18 cellular contexts compared by ENCODE assay signal in genomic region chr12:7642287-7642686, GRCh38. TPM values are rescaled to one million over a fixed set of nuclear protein-coding genes. Genes with fewer than 3 reads are reported as not detected.
DNase-seq lines count a peak whose midpoint lies in the region; ATAC-seq, FAIRE-seq and TF ChIP-seq lines count a peak whose summit lies in the region.
"Had no signal": no experiment of that assay in that cellular context is flagged by ENCODE, and none has a peak within 500 bp of the region (broad histone marks: within the 10 kb centered on the region; RNA-seq: fewer than 3 reads in every experiment).

No MANE protein-coding gene starts in this region.

- no peaks in the 10 kb centered on the region for H3K36me3 ChIP-seq in HepG2 (replicated peaks in 1 of 2; ENCODE audit: control insufficient read depth in 1 of 2, insufficient read depth in 2 of 2, low read length in 2 of 2)
- H3K36me3 ChIP-seq in right lobe of liver = no peaks in the 10 kb centered on the region

- H3K4me3 ChIP-seq in HepG2 (replicated peaks in 1 of 3; ENCODE audit: insufficient read depth in 1 of 3, low read depth in 2 of 3, low read length in 3 of 3) (no peak overlapping the region; a peak in 1 of 6 replicates), right lobe of liver (no peak overlapping the region)

- H3K9me3 ChIP-seq in HepG2 (ENCODE audit: low read length) (no peaks in the 10 kb centered on the region), right lobe of liver (no peaks in the 10 kb centered on the region)

- in situ Hi-C loops in HepG2 (cut with HindIII; ENCODE audit: extremely low pct_ligation_motif_present, low pct_unique_long_range_greater_than_20kb) = no loop called here

- peaks cover 4 to 7% (median 4%) of the 10 kb centered on the region in 5 donors for H3K27me3 Mint-ChIP-seq in naive thymus-derived CD8-positive, alpha-beta T cell

- H3K27ac Mint-ChIP-seq in naive thymus-derived CD8-positive, alpha-beta T cell = peak overlapping the region in 7 of 10 donors; percentile 27 to 94 (median 49)

- no peaks in the 10 kb centered on the region for H3K9me3 Mint-ChIP-seq in naive thymus-derived CD8-positive, alpha-beta T cell
- H3K9me3 Mint-ChIP-seq: CD4-positive, alpha-beta memory T cell had no signal

- no peak for FAIRE-seq in HepG2 (lab: Jason Lieb, UNC)

- intact Hi-C loops in HepG2 (cut with micrococcal nuclease; ENCODE audit: unreplicated experiment) (no loop called here), right lobe of liver (cut with DNase I) (loop anchor here in 1 of 2 donors (5.0 kb wide), 1 partner anchor 270 kb away; no protein-coding TSS in a partner anchor)

- H3K27me3 ChIP-seq in HepG2 (ENCODE audit: control insufficient read depth in 1 of 2, insufficient read depth in 2 of 2, low read length in 2 of 2) (peaks cover 0 to 8% of the 10 kb centered on the region in 2 experiments; a peak in 2 of 5 replicates), right lobe of liver (no peaks in the 10 kb centered on the region)

- POLR2A ChIA-PET in HepG2 (lab: Yijun Ruan, JAX) = no interaction called here
- POLR2A ChIA-PET in naive thymus-derived CD8-positive, alpha-beta T cell (lab: Charles Lee) = no interaction called here

- TF ChIP-seq CTCF in HepG2 (CRISPR knock-in tag; IDR thresholded peaks at IDR 0.05) (no peak), right lobe of liver (IDR thresholded peaks at IDR 0.05) (no peak)

- H4K20me1 ChIP-seq in HepG2 (ENCODE audit: insufficient read depth, low read length) = no peaks in the 10 kb centered on the region

- TF ChIP-seq POLR2A in HepG2 (IDR thresholded peaks at IDR 0.05; ENCODE audit: insufficient read depth in 1 of 2, low read depth in 2 of 2, low read length in 2 of 2) (no peak), right lobe of liver (IDR thresholded peaks at IDR 0.05) (no peak)

- no peaks in the 10 kb centered on the region for H3K36me3 Mint-ChIP-seq in naive thymus-derived CD8-positive, alpha-beta T cell
- H3K36me3 Mint-ChIP-seq: CD4-positive, alpha-beta memory T cell had no signal

- no peaks in the 10 kb centered on the region for H3K79me2 ChIP-seq in HepG2 (ENCODE audit: insufficient read depth, low read length)

- peaks cover 26 to 47% (median 44%) of the 10 kb centered on the region in 4 donors for H3K4me1 Mint-ChIP-seq in naive thymus-derived CD8-positive, alpha-beta T cell

- 0% methylated on average over 1 of the region's 1 CpG for WGBS in HepG2 (ENCODE audit: low lambda C conversion rate)
- WGBS in right lobe of liver (ENCODE audit: insufficient coverage, low coverage, low lambda C conversion rate, missing lambda C conversion rate) = no CpG with 5 or more reads among the region's 1 CpG

- TF ChIP-seq EP300 in HepG2 (IDR thresholded peaks at IDR 0.05; ENCODE audit: low read depth in 2 of 2, low read length in 2 of 2) (no peak), HepG2 (CRISPR knock-in tag; IDR thresholded peaks at IDR 0.05; ENCODE audit: borderline replicate concordance) (no peak)

- ATAC-seq in HepG2 (peak; percentile 65), right lobe of liver (no peak)
- no peak for ATAC-seq in naive thymus-derived CD8-positive, alpha-beta T cell
- ATAC-seq: HCT116 had no signal

- H3K9ac ChIP-seq in HepG2 (ENCODE audit: insufficient read depth, low read depth, low read length) = no peak overlapping the region

- H3K4me2 ChIP-seq in HepG2 (ENCODE audit: low read depth, low read length) = peak overlapping the region; percentile 47

- H3K27ac ChIP-seq in HepG2 (ENCODE audit: extremely low read length, insufficient read depth, low read length) (no peak overlapping the region), right lobe of liver (no peak overlapping the region)

- BruUV-seq in HepG2 (replicated peaks; lab: Mats Ljungman, UMichigan) = no TSS peak

- peak overlapping the region; percentile 8 for H2AFZ ChIP-seq in HepG2 (ENCODE audit: low read length)

- TF ChIP-seq RAD21 in HepG2 (CRISPR knock-in tag; IDR thresholded peaks at IDR 0.05) = no peak

- peak; percentile 9 for DNase-seq in HepG2 (ENCODE audit: low spot score)
- no peak for DNase-seq in right lobe of liver
- DNase-seq in ecto neural progenitor cell (ENCODE audit: low spot score) = peak; percentile 57
- no peak for DNase-seq in naive thymus-derived CD8-positive, alpha-beta T cell
- no peak for DNase-seq in stimulated activated CD4-positive, alpha-beta T cell treated with anti-CD3 and anti-CD28 coated beads, Interleukin-12 subunit alpha, Interleukin-12 subunit beta, amount 100 ng/mL, for 4 hours
- DNase-seq in activated T-cell treated with anti-CD3 and anti-CD28 coated beads for 4 hours = no peak
- no peak for DNase-seq in activated gamma-delta T cell (lab: John Stamatoyannopoulos, UW)
- no peak for DNase-seq in SKM-1 treated with dmso at 0.1 percent for 144 hours (lab: John Stamatoyannopoulos, UW; ENCODE audit: unreplicated experiment)
- DNase-seq: 8988T, KG1, NCI-H1436 treated with DMSO at 0.1 percent for 48 hours, NCI-H2081, SIG-M5 had no signal

- no peak overlapping the region for H3K4me3 Mint-ChIP-seq in naive thymus-derived CD8-positive, alpha-beta T cell
- H3K4me3 Mint-ChIP-seq: CD4-positive, alpha-beta memory T cell had no signal

- peaks cover 26% of the 10 kb centered on the region for H3K4me1 ChIP-seq in HepG2 (ENCODE audit: insufficient read depth, low read length)
- no peaks in the 10 kb centered on the region for H3K4me1 ChIP-seq in right lobe of liver

- CTCF ChIA-PET in HepG2 (lab: Yijun Ruan, JAX; ENCODE audit: low intra/inter-chr PET ratio, low total read pairs) = interaction anchor here (2.3 kb wide), 1 partner anchor 164 kb away, joined by 9 read pairs; no protein-coding TSS in a partner anchor

TF ChIP-seq in HepG2, 621 proteins besides CTCF, POLR2A, EP300 and RAD21 (continues in another document):
- peak; percentile 41; the same call in 1 of the 2 replicates for TF ChIP-seq HNF4A (CRISPR knock-in tag; IDR thresholded peaks at IDR 0.05)

RNA-seq across cellular contexts. Expression of gene APOBEC1, which starts 23.4 kb away (rescaled TPM):
- total RNA-seq in HepG2 (2016; rRNA removed; fragmentation: Illumina TruSeq; extraction: Trizol) (not detected in 2 replicates), right lobe of liver (not detected)
- total RNA-seq in HepG2 (2016; cell fraction: cytosol; rRNA removed; fragmentation: Illumina TruSeq; extraction: Trizol; ENCODE audit: low read depth) = not detected in 2 replicates
- total RNA-seq in HepG2 (2016; cell fraction: insoluble cytoplasmic fraction; rRNA removed; fragmentation: Illumina TruSeq; extraction: Trizol) = not detected in 2 replicates
- not detected in 2 replicates for total RNA-seq in HepG2 (2016; cell fraction: membrane; rRNA removed; fragmentation: Illumina TruSeq; extraction: Trizol)
- not detected in 2 replicates for total RNA-seq in HepG2 (2016; cell fraction: nucleus; rRNA removed; fragmentation: Illumina TruSeq; extraction: Trizol)
- polyA plus RNA-seq in HepG2 (2011; rRNA removed) = not detected in 2 replicates
- polyA plus RNA-seq in HepG2 (2011; cell fraction: cytosol; rRNA removed) = not detected in 2 replicates
- not detected in 2 replicates for polyA plus RNA-seq in HepG2 (2011; cell fraction: nucleus; rRNA removed)
- not detected in 2 replicates for polyA plus RNA-seq in HepG2 (2012)
- not detected in 2 replicates for polyA plus RNA-seq in HepG2 (2016; cell fraction: cytosol; fragmentation: Illumina TruSeq; extraction: Trizol; ENCODE audit: low read depth)
- polyA plus RNA-seq in HepG2 (2016; cell fraction: insoluble cytoplasmic fraction; fragmentation: Illumina TruSeq; extraction: Trizol; ENCODE audit: low read depth) = not detected in 2 replicates
- not detected in 2 replicates for polyA plus RNA-seq in HepG2 (2016; cell fraction: membrane; fragmentation: Illumina TruSeq; extraction: Trizol; ENCODE audit: low read depth)
- not detected in 2 replicates for polyA plus RNA-seq in HepG2 (2016; cell fraction: nucleus; fragmentation: Illumina TruSeq; extraction: Trizol; ENCODE audit: insufficient read depth, low read depth)
- polyA minus RNA-seq in HepG2 (2011; rRNA and poly(A)+ RNA removed; ENCODE audit: low replicate concordance) = not detected in 2 replicates
- not detected in 2 replicates for polyA minus RNA-seq in HepG2 (2011; cell fraction: cytosol; rRNA and poly(A)+ RNA removed)
- polyA minus RNA-seq in HepG2 (2011; cell fraction: nucleus; rRNA and poly(A)+ RNA removed) = not detected in 2 replicates
- total RNA-seq in naive thymus-derived CD8-positive, alpha-beta T cell = not detected
- not detected for polyA plus RNA-seq in naive thymus-derived CD8-positive, alpha-beta T cell
- total RNA-seq: CD4-positive, alpha-beta memory T cell; M059J; NCI-H460 had no signal
- polyA plus RNA-seq: BJ; CD4-positive, alpha-beta memory T cell had no signal

RNA-seq across cellular contexts. Expression of gene GDF3, which starts 53.3 kb away (rescaled TPM):
- not detected in 2 replicates for total RNA-seq in HepG2 (2016; rRNA removed; fragmentation: Illumina TruSeq; extraction: Trizol)
- not detected in 2 replicates for total RNA-seq in HepG2 (2016; cell fraction: cytosol; rRNA removed; fragmentation: Illumina TruSeq; extraction: Trizol; ENCODE audit: low read depth)
- not detected in 2 replicates for total RNA-seq in HepG2 (2016; cell fraction: insoluble cytoplasmic fraction; rRNA removed; fragmentation: Illumina TruSeq; extraction: Trizol)
- not detected in 2 replicates for total RNA-seq in HepG2 (2016; cell fraction: membrane; rRNA removed; fragmentation: Illumina TruSeq; extraction: Trizol)
- total RNA-seq in HepG2 (2016; cell fraction: nucleus; rRNA removed; fragmentation: Illumina TruSeq; extraction: Trizol) = not detected in 2 replicates
- polyA plus RNA-seq in HepG2 (2011; rRNA removed) = not detected in 2 replicates
- polyA plus RNA-seq in HepG2 (2011; cell fraction: cytosol; rRNA removed) = not detected in 2 replicates
- polyA plus RNA-seq in HepG2 (2011; cell fraction: nucleus; rRNA removed) = not detected in 2 replicates
- not detected in 2 replicates for polyA plus RNA-seq in HepG2 (2012)
- not detected in 2 replicates for polyA plus RNA-seq in HepG2 (2016; cell fraction: cytosol; fragmentation: Illumina TruSeq; extraction: Trizol; ENCODE audit: low read depth)
- polyA plus RNA-seq in HepG2 (2016; cell fraction: insoluble cytoplasmic fraction; fragmentation: Illumina TruSeq; extraction: Trizol; ENCODE audit: low read depth) = not detected in 2 replicates
- polyA plus RNA-seq in HepG2 (2016; cell fraction: membrane; fragmentation: Illumina TruSeq; extraction: Trizol; ENCODE audit: low read depth) = not detected in 2 replicates
- not detected in 2 replicates for polyA plus RNA-seq in HepG2 (2016; cell fraction: nucleus; fragmentation: Illumina TruSeq; extraction: Trizol; ENCODE audit: insufficient read depth, low read depth)
- not detected in 2 replicates for polyA minus RNA-seq in HepG2 (2011; rRNA and poly(A)+ RNA removed; ENCODE audit: low replicate concordance)
- polyA minus RNA-seq in HepG2 (2011; cell fraction: cytosol; rRNA and poly(A)+ RNA removed) = not detected in 2 replicates
- polyA minus RNA-seq in HepG2 (2011; cell fraction: nucleus; rRNA and poly(A)+ RNA removed) = not detected in 2 replicates
- total RNA-seq in right lobe of liver = not detected
- not detected for total RNA-seq in naive thymus-derived CD8-positive, alpha-beta T cell
- not detected for polyA plus RNA-seq in naive thymus-derived CD8-positive, alpha-beta T cell
- total RNA-seq: CD4-positive, alpha-beta memory T cell; M059J; NCI-H460 had no signal
- polyA plus RNA-seq: BJ; CD4-positive, alpha-beta memory T cell had no signal

Comparison
In these comparisons a context has a peak if more than half of its experiments do, and no peak if none do; other contexts are left out.
1. DNase-seq: peak in HepG2 (single experiment) and ecto neural progenitor cell (single experiment); none in right lobe of liver (0 of 3), naive thymus-derived CD8-positive, alpha-beta T cell (0 of 10), stimulated activated CD4-positive, alpha-beta T cell treated with anti-CD3 and anti-CD28 coated beads, Interleukin-12 subunit alpha, Interleukin-12 subunit beta, amount 100 ng/mL, for 4 hours (single experiment), activated T-cell treated with anti-CD3 and anti-CD28 coated beads for 4 hours (single experiment), activated gamma-delta T cell (single experiment) and SKM-1 treated with dmso at 0.1 percent for 144 hours (single experiment).